Comparison of ENCODE assay signal across 27 cellular contexts in genomic region chr18:21457179-21457535, GRCh38.
"Had no signal": no experiment of that assay in that cellular context is flagged by ENCODE, and none has a peak within 500 bp of the region (broad histone marks: within the 10 kb centered on the region; RNA-seq: fewer than 3 reads in every experiment).

No MANE protein-coding gene starts in this region.

- H3K27ac ChIP-seq: breast epithelium, coronary artery, skin epidermis, testis had no signal

- H3K4me1 ChIP-seq: breast epithelium, testis had no signal

- H3K9me3 ChIP-seq: breast epithelium, gastroesophageal sphincter, right lobe of liver, testis had no signal

- DNase-seq: activated CD4-positive, alpha-beta memory T cell treated with anti-CD3 and anti-CD28 coated beads, Interleukin-2, amount 10 ng/mL, durations not matched to agents 7 days and 5 days; activated CD4-positive, alpha-beta T cell treated with anti-CD3 and anti-CD28 coated beads for 1 hour; activated CD4-positive, alpha-beta T cell treated with anti-CD3 and anti-CD28 coated beads, Interleukin-2, amount 10 ng/mL, durations not matched to agents 7 days and 5 days; activated CD8-positive, alpha-beta memory T cell treated with anti-CD3 and anti-CD28 coated beads, Interleukin-2, amount 50 U/mL, for 48 hours; activated gamma-delta T cell; activated naive CD4-positive, alpha-beta T cell treated with anti-CD3 and anti-CD28 coated beads, Interleukin-2, amount 10 ng/mL, durations not matched to agents 7 days and 5 days; activated T-cell treated with anti-CD3 and anti-CD28 coated beads, Interleukin-2, amount 50 U/mL, for 24 hours; amygdala; effector memory CD8-positive, alpha-beta T cell; erythroblast; head of caudate nucleus; hippocampal formation; mesendoderm; natural killer cell; posterior cingulate gyrus; stimulated activated CD4-positive, alpha-beta T cell treated with anti-CD3 and anti-CD28 coated beads, Interleukin-12 subunit alpha, Interleukin-12 subunit beta, amount 100 ng/mL, for 4 hours; stimulated activated CD4-positive, alpha-beta T cell treated with anti-CD3 and anti-CD28 coated beads, Interleukin-4, amount 100 ng/mL, for 1 hour; stimulated activated naive CD8-positive, alpha-beta T cell treated with anti-CD3 and anti-CD28 coated beads, Interleukin-15, Interleukin-2, amounts not matched to agents 100 U/mL and 50 U/mL, for 24 hours; T-helper 2 cell; testis; trophoblast cell had no signal

- H3K36me3 ChIP-seq: breast epithelium, gastroesophageal sphincter, right lobe of liver had no signal

- H3K4me3 ChIP-seq: breast epithelium, coronary artery, gastroesophageal sphincter, lung, right lobe of liver, skin epidermis, testis had no signal

- H3K27me3 ChIP-seq: breast epithelium, gastroesophageal sphincter, right lobe of liver, testis had no signal
